In the genomic region with DNA sequence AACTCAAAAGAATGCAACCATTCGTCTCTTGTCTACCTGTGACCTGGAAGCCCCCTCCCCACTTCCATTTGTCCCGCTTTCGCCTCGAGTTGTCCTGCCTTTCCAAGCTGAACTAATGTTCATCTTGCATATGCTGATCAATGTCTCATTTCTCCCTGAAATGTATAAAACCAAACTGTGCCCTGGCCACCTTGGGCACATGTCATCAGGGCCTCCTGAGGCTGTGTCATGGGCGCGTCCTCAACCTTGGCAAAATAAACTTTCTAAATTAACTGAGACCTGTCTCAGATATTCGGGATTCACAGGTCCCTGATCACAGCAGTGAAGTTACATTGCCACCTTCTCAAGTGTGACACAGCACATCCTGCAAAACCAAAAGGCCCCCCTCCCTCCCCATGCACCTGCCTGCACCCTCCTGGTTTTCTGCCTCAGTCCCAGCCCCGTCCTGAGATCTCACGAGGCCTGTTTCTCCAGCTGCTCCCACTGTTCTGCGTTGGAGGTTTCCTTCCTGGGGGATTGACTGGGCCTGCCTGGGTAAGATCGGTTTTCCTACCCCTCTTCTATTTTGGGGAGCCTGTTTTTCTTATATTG, we compare ENCODE assay signal across 19 cellular contexts.
A peak's percentile ranks its signal among the peaks of the same experiment; 100 is the strongest.
DNase-seq lines count a peak whose midpoint lies in the region; ATAC-seq and TF ChIP-seq lines count a peak whose summit lies in the region.
"Had no signal": no experiment of that assay in that cellular context is flagged by ENCODE, and none has a peak within 500 bp of the region (broad histone marks: within the 10 kb centered on the region; RNA-seq: fewer than 3 reads in every experiment).

No MANE protein-coding gene starts in this region.

- no peak overlapping the region for H3K4me3 Mint-ChIP-seq in activated naive CD4-positive, alpha-beta T cell treated with anti-CD3 and anti-CD28 coated beads, Interleukin-2, amount 10 ng/mL, durations not matched to agents 7 days and 5 days
- H3K4me3 Mint-ChIP-seq in naive B cell, result peak overlapping the region; percentile 48 to 91 (median 73)
- H3K4me3 Mint-ChIP-seq: GM23338 had no signal

- H3K79me2 ChIP-seq in OCI-LY7 (ENCODE audit: insufficient read depth, low read depth, low read length), result no peaks in the 10 kb centered on the region

- H3K9me3 ChIP-seq in OCI-LY7 (ENCODE audit: low read length) (peaks cover 9% of the 10 kb centered on the region; the same call in 1 of the 2 replicates), uterus (no peaks in the 10 kb centered on the region)
- H3K9me3 ChIP-seq: A549, Caco-2 had no signal

- peaks cover 82% of the 10 kb centered on the region for H3K4me1 ChIP-seq in OCI-LY7 (ENCODE audit: insufficient read depth, low read length, poor library complexity, severe bottlenecking)
- H3K4me1 ChIP-seq in uterus, result peaks cover 0 to 8% of the 10 kb centered on the region in 2 donors
- H3K4me1 ChIP-seq: Caco-2 had no signal

- peak overlapping the region; percentile 65 for H3K4me2 ChIP-seq in OCI-LY7 (ENCODE audit: low read length)
- H3K4me2 ChIP-seq: GM23338 had no signal

- intact Hi-C loops in OCI-LY7 (cut with micrococcal nuclease; ENCODE audit: unreplicated experiment), result loop anchor here (1.0 kb wide), 1 partner anchor 8 kb away; no protein-coding TSS in a partner anchor
- intact Hi-C loops in uterus (cut with DNase I; ENCODE audit: low total_unique reads), result no loop called here

- CTCF ChIA-PET in activated naive CD4-positive, alpha-beta T cell treated with anti-CD3 and anti-CD28 coated beads, Interleukin-2, amount 10 ng/mL, durations not matched to agents 7 days and 5 days (lab: Charles Lee), result no interaction called here
- CTCF ChIA-PET in OCI-LY7 (lab: Charles Lee; ENCODE audit: unreplicated experiment), result interaction anchor here (0.5 kb wide), 1 partner anchor 1861 kb away, joined by 4 read pairs; no protein-coding TSS in a partner anchor

- BruUV-seq in OCI-LY7 (replicated peaks; lab: Mats Ljungman, UMichigan), result no TSS peak

- ATAC-seq in naive B cell (ENCODE audit: low read depth in 2 of 2), result peak in 1 of 2 donors; percentile 39
- ATAC-seq: GM23338, HCT116, K562, Right ventricle myocardium inferior had no signal

- H2AFZ ChIP-seq in OCI-LY7 (ENCODE audit: low read length), result peak overlapping the region; percentile 80; the same call in 1 of the 2 replicates
- H2AFZ ChIP-seq: GM23338 had no signal

- H3K27me3 Mint-ChIP-seq in activated naive CD4-positive, alpha-beta T cell treated with anti-CD3 and anti-CD28 coated beads, Interleukin-2, amount 10 ng/mL, durations not matched to agents 7 days and 5 days, result peaks cover 67% of the 10 kb centered on the region
- no peaks in the 10 kb centered on the region for H3K27me3 Mint-ChIP-seq in naive B cell

- no peaks in the 10 kb centered on the region for H3K9me3 Mint-ChIP-seq in activated naive CD4-positive, alpha-beta T cell treated with anti-CD3 and anti-CD28 coated beads, Interleukin-2, amount 10 ng/mL, durations not matched to agents 7 days and 5 days
- peaks cover 0 to 2% (median 0%) of the 10 kb centered on the region in 7 donors for H3K9me3 Mint-ChIP-seq in naive B cell
- H3K9me3 Mint-ChIP-seq: CD14-positive monocyte, GM23338 had no signal

- H3K27ac Mint-ChIP-seq in activated naive CD4-positive, alpha-beta T cell treated with anti-CD3 and anti-CD28 coated beads, Interleukin-2, amount 10 ng/mL, durations not matched to agents 7 days and 5 days, result no peak overlapping the region
- H3K27ac Mint-ChIP-seq in naive B cell, result peak overlapping the region in 5 of 6 donors; percentile 31 to 90 (median 62)
- H3K27ac Mint-ChIP-seq: GM23338 had no signal

- H3K27me3 ChIP-seq in uterus, result no peaks in the 10 kb centered on the region

- H3K36me3 Mint-ChIP-seq in activated naive CD4-positive, alpha-beta T cell treated with anti-CD3 and anti-CD28 coated beads, Interleukin-2, amount 10 ng/mL, durations not matched to agents 7 days and 5 days, result no peaks in the 10 kb centered on the region
- no peaks in the 10 kb centered on the region for H3K36me3 Mint-ChIP-seq in naive B cell
- H3K36me3 Mint-ChIP-seq: CD14-positive monocyte had no signal

- POLR2A ChIA-PET in OCI-LY7 (lab: Charles Lee), result interaction anchor here (0.6 kb wide), 1 partner anchor 163 kb away, joined by 3 read pairs; no protein-coding TSS in a partner anchor

- no peaks in the 10 kb centered on the region for H4K20me1 ChIP-seq in OCI-LY7 (ENCODE audit: insufficient read depth, low read length)

- H3K36me3 ChIP-seq in OCI-LY7 (ENCODE audit: insufficient read depth, low read length), result no peaks in the 10 kb centered on the region
- H3K36me3 ChIP-seq in uterus, result no peaks in the 10 kb centered on the region

- peak; percentile 5 for DNase-seq in activated naive CD4-positive, alpha-beta T cell treated with anti-CD3 and anti-CD28 coated beads, Interleukin-2, amount 10 ng/mL, durations not matched to agents 7 days and 5 days
- DNase-seq in activated naive CD4-positive, alpha-beta T cell treated with Interleukin-2 at 50 U/mL for 16 hours, result no peak
- DNase-seq in OCI-LY7 (ENCODE audit: low spot score) (peak; percentile 63), naive B cell (no peak), uterus (no peak), NCI-H2029 treated with DMSO at 0.1 percent for 48 hours (lab: John Stamatoyannopoulos, UW) (no peak), NCI-H1105 treated with DMSO at 0.1 percent for 48 hours (lab: John Stamatoyannopoulos, UW) (no peak), caudate nucleus (lab: John Stamatoyannopoulos, UW) (no peak)
- DNase-seq: NCI-H1436 treated with DMSO at 0.1 percent for 48 hours, NCI-H2081, NCI-H510A treated with DMSO at 0.1 percent for 48 hours, NCI-H82 had no signal

- H3K4me3 ChIP-seq in OCI-LY7 (ENCODE audit: low read depth, low read length, poor library complexity, severe bottlenecking) (peak overlapping the region; percentile 46), uterus (no peak overlapping the region)
- H3K4me3 ChIP-seq: A549, GM23338, K562 had no signal

- H3K4me1 Mint-ChIP-seq in activated naive CD4-positive, alpha-beta T cell treated with anti-CD3 and anti-CD28 coated beads, Interleukin-2, amount 10 ng/mL, durations not matched to agents 7 days and 5 days, result peaks cover 8% of the 10 kb centered on the region
- H3K4me1 Mint-ChIP-seq in naive B cell, result peaks cover 39 to 67% (median 54%) of the 10 kb centered on the region in 3 donors
- H3K4me1 Mint-ChIP-seq: GM23338 had no signal

- no peak for TF ChIP-seq CTCF in OCI-LY7 (conservative IDR thresholded peaks at IDR 0.05; ENCODE audit: low read length)
- TF ChIP-seq CTCF in uterus (IDR thresholded peaks at IDR 0.05), result no peak

- no peaks in the 10 kb centered on the region for H3K9me2 ChIP-seq in OCI-LY7 (ENCODE audit: insufficient read depth, low read length)

- TF ChIP-seq POLR2A in uterus (IDR thresholded peaks at IDR 0.05), result no peak

- peak overlapping the region; percentile 52 for H3K27ac ChIP-seq in OCI-LY7 (ENCODE audit: low read depth, low read length, poor library complexity, severe bottlenecking)
- H3K27ac ChIP-seq in uterus, result peak overlapping the region; percentile 67 to 81
- no peak overlapping the region for H3K27ac ChIP-seq in caudate nucleus (ENCODE audit: low read depth, low read length)

Comparison
In these comparisons a context has a peak if more than half of its experiments do, and no peak if none do; other contexts are left out.
1. DNase-seq: peak in activated naive CD4-positive, alpha-beta T cell treated with anti-CD3 and anti-CD28 coated beads, Interleukin-2, amount 10 ng/mL, durations not matched to agents 7 days and 5 days (single experiment) and OCI-LY7 (single experiment); none in activated naive CD4-positive, alpha-beta T cell treated with Interleukin-2 at 50 U/mL for 16 hours (single experiment), naive B cell (single experiment), uterus (0 of 2), NCI-H2029 treated with DMSO at 0.1 percent for 48 hours (single experiment), NCI-H1105 treated with DMSO at 0.1 percent for 48 hours (single experiment) and caudate nucleus (0 of 61).